1 cellular context compared by ENCODE assay signal in the genomic region with DNA sequence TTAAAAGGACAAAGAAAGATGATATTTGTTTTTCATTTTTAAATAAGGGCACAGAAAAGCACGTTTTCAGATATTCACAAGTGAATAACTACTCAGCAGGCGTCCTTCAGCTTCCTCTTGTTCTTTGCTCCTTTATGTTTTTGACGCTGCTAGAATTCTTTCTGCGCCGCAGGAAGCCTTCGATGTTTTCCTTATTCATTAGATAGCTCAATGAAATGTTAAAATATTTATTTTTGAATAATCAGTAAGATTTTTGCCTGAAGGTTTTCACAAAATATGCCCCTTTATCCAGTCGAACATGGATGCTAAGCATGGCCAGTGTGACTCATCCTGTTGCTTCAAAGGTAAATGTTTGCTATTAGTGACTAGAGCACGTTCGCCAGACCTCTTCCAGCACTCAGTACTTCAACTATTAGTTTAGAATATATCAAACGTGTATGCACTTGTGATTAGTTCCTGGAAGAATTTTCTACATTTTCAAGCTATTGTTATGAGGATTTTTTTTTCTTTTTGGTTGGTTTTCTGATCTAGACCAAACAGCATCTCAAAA.
TF ChIP-seq lines count a peak whose summit lies in the region.

No MANE protein-coding gene starts in this region.

TF ChIP-seq in HepG2, 621 proteins besides CTCF, POLR2A, EP300 and RAD21 (continued from another document and continues in another):
- TF ChIP-seq, protein P1, sequence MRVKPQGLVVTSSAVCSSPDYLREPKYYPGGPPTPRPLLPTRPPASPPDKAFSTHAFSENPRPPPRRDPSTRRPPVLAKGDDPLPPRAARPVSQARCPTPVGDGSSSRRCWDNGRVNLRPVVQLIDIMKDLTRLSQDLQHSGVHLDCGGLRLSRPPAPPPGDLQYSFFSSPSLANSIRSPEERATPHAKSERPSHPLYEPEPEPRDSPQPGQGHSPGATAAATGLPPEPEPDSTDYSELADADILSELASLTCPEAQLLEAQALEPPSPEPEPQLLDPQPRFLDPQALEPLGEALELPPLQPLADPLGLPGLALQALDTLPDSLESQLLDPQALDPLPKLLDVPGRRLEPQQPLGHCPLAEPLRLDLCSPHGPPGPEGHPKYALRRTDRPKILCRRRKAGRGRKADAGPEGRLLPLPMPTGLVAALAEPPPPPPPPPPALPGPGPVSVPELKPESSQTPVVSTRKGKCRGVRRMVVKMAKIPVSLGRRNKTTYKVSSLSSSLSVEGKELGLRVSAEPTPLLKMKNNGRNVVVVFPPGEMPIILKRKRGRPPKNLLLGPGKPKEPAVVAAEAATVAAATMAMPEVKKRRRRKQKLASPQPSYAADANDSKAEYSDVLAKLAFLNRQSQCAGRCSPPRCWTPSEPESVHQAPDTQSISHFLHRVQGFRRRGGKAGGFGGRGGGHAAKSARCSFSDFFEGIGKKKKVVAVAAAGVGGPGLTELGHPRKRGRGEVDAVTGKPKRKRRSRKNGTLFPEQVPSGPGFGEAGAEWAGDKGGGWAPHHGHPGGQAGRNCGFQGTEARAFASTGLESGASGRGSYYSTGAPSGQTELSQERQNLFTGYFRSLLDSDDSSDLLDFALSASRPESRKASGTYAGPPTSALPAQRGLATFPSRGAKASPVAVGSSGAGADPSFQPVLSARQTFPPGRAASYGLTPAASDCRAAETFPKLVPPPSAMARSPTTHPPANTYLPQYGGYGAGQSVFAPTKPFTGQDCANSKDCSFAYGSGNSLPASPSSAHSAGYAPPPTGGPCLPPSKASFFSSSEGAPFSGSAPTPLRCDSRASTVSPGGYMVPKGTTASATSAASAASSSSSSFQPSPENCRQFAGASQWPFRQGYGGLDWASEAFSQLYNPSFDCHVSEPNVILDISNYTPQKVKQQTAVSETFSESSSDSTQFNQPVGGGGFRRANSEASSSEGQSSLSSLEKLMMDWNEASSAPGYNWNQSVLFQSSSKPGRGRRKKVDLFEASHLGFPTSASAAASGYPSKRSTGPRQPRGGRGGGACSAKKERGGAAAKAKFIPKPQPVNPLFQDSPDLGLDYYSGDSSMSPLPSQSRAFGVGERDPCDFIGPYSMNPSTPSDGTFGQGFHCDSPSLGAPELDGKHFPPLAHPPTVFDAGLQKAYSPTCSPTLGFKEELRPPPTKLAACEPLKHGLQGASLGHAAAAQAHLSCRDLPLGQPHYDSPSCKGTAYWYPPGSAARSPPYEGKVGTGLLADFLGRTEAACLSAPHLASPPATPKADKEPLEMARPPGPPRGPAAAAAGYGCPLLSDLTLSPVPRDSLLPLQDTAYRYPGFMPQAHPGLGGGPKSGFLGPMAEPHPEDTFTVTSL (CRISPR knock-in tag; IDR thresholded peaks at IDR 0.05; ENCODE audit: borderline replicate concordance) = peak; percentile 51; the same call in 1 of the 2 replicates
- TF ChIP-seq, protein P2, sequence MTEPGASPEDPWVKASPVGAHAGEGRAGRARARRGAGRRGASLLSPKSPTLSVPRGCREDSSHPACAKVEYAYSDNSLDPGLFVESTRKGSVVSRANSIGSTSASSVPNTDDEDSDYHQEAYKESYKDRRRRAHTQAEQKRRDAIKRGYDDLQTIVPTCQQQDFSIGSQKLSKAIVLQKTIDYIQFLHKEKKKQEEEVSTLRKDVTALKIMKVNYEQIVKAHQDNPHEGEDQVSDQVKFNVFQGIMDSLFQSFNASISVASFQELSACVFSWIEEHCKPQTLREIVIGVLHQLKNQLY (CRISPR knock-in tag; IDR thresholded peaks at IDR 0.05) = peak; percentile 78; the same call in 1 of the 2 replicates
- TF ChIP-seq TCF7 (IDR thresholded peaks at IDR 0.05; ENCODE audit: low read depth) (peak; percentile 47), ZNF121 (CRISPR knock-in tag; IDR thresholded peaks at IDR 0.05) (no peak), CHCHD3 (CRISPR knock-in tag; IDR thresholded peaks at IDR 0.05) (no peak), FOSL1 (CRISPR knock-in tag; IDR thresholded peaks at IDR 0.05; ENCODE audit: borderline replicate concordance) (peak; percentile 61; the same call in 1 of the 2 replicates), PHB2 (IDR thresholded peaks at IDR 0.05; ENCODE audit: partially characterized antibody) (no peak), ZNF143 (CRISPR knock-in tag; IDR thresholded peaks at IDR 0.05) (no peak), ZFAT (CRISPR knock-in tag; conservative IDR thresholded peaks at IDR 0.05) (no peak), BHLHE40 (IDR thresholded peaks at IDR 0.05; ENCODE audit: low read length) (peak; percentile 87), JUN (CRISPR knock-in tag; IDR thresholded peaks at IDR 0.05) (0 out of 2 replicates have a peak, but pooled peaks have one; percentile 23), PHF5A (CRISPR knock-in tag; IDR thresholded peaks at IDR 0.05; ENCODE audit: low read depth, unreplicated experiment) (no peak), THAP11 (CRISPR knock-in tag; IDR thresholded peaks at IDR 0.05) (no peak), MIER2 (CRISPR knock-in tag; IDR thresholded peaks at IDR 0.05) (no peak), FOSL2 (CRISPR knock-in tag; IDR thresholded peaks at IDR 0.05) (peak; percentile 96), JUNB (CRISPR knock-in tag; IDR thresholded peaks at IDR 0.05; ENCODE audit: borderline replicate concordance) (peak; percentile 58; the same call in 1 of the 2 replicates), ZFP90 (CRISPR knock-in tag; IDR thresholded peaks at IDR 0.05; ENCODE audit: borderline replicate concordance) (no peak), ATRX (CRISPR knock-in tag; IDR thresholded peaks at IDR 0.05; ENCODE audit: borderline replicate concordance) (no peak), FOXA3 (CRISPR knock-in tag; IDR thresholded peaks at IDR 0.05) (0 out of 2 replicates have a peak, but pooled peaks have one; percentile 59), CEBPG (CRISPR knock-in tag; IDR thresholded peaks at IDR 0.05) (peak; percentile 25; the same call in 1 of the 2 replicates), MTF2 (CRISPR knock-in tag; IDR thresholded peaks at IDR 0.05; ENCODE audit: borderline replicate concordance) (no peak), SOX13 (IDR thresholded peaks at IDR 0.05) (no peak), SOX13 (CRISPR knock-in tag; conservative IDR thresholded peaks at IDR 0.05 in 1 of 2, IDR thresholded peaks at IDR 0.05 in 1 of 2) (peak in 1 of 2 experiments; percentile 29; a peak in 1 of 4 replicates), RARA (CRISPR knock-in tag; IDR thresholded peaks at IDR 0.05) (0 out of 2 replicates have a peak, but pooled peaks have one; percentile 14), TCF7L2 (IDR thresholded peaks at IDR 0.05; ENCODE audit: low read depth, low read length) (no peak), EEA1 (CRISPR knock-in tag; IDR thresholded peaks at IDR 0.05; ENCODE audit: borderline replicate concordance) (no peak), ZNF773 (CRISPR knock-in tag; IDR thresholded peaks at IDR 0.05; ENCODE audit: borderline replicate concordance) (no peak), KAT7 (CRISPR knock-in tag; IDR thresholded peaks at IDR 0.05; ENCODE audit: borderline replicate concordance) (no peak), HDAC2 (CRISPR knock-in tag; IDR thresholded peaks at IDR 0.05) (no peak)
- TF ChIP-seq, protein P3, sequence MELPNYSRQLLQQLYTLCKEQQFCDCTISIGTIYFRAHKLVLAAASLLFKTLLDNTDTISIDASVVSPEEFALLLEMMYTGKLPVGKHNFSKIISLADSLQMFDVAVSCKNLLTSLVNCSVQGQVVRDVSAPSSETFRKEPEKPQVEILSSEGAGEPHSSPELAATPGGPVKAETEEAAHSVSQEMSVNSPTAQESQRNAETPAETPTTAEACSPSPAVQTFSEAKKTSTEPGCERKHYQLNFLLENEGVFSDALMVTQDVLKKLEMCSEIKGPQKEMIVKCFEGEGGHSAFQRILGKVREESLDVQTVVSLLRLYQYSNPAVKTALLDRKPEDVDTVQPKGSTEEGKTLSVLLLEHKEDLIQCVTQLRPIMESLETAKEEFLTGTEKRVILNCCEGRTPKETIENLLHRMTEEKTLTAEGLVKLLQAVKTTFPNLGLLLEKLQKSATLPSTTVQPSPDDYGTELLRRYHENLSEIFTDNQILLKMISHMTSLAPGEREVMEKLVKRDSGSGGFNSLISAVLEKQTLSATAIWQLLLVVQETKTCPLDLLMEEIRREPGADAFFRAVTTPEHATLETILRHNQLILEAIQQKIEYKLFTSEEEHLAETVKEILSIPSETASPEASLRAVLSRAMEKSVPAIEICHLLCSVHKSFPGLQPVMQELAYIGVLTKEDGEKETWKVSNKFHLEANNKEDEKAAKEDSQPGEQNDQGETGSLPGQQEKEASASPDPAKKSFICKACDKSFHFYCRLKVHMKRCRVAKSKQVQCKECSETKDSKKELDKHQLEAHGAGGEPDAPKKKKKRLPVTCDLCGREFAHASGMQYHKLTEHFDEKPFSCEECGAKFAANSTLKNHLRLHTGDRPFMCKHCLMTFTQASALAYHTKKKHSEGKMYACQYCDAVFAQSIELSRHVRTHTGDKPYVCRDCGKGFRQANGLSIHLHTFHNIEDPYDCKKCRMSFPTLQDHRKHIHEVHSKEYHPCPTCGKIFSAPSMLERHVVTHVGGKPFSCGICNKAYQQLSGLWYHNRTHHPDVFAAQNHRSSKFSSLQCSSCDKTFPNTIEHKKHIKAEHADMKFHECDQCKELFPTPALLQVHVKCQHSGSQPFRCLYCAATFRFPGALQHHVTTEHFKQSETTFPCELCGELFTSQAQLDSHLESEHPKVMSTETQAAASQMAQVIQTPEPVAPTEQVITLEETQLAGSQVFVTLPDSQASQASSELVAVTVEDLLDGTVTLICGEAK (IDR thresholded peaks at IDR 0.05) = no peak
- TF ChIP-seq, protein P3 (CRISPR knock-in tag; IDR thresholded peaks at IDR 0.05) = no peak
- TF ChIP-seq, protein P4, sequence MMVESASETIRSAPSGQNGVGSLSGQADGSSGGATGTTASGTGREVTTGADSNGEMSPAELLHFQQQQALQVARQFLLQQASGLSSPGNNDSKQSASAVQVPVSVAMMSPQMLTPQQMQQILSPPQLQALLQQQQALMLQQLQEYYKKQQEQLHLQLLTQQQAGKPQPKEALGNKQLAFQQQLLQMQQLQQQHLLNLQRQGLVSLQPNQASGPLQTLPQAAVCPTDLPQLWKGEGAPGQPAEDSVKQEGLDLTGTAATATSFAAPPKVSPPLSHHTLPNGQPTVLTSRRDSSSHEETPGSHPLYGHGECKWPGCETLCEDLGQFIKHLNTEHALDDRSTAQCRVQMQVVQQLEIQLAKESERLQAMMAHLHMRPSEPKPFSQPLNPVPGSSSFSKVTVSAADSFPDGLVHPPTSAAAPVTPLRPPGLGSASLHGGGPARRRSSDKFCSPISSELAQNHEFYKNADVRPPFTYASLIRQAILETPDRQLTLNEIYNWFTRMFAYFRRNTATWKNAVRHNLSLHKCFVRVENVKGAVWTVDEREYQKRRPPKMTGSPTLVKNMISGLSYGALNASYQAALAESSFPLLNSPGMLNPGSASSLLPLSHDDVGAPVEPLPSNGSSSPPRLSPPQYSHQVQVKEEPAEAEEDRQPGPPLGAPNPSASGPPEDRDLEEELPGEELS (CRISPR knock-in tag; IDR thresholded peaks at IDR 0.05) = 0 out of 2 replicates have a peak, but pooled peaks have one; percentile 24
- TF ChIP-seq, protein P5, sequence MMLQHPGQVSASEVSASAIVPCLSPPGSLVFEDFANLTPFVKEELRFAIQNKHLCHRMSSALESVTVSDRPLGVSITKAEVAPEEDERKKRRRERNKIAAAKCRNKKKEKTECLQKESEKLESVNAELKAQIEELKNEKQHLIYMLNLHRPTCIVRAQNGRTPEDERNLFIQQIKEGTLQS (CRISPR knock-in tag; IDR thresholded peaks at IDR 0.05) = 0 out of 2 replicates have a peak, but pooled peaks have one; percentile 30
- TF ChIP-seq, protein P6, sequence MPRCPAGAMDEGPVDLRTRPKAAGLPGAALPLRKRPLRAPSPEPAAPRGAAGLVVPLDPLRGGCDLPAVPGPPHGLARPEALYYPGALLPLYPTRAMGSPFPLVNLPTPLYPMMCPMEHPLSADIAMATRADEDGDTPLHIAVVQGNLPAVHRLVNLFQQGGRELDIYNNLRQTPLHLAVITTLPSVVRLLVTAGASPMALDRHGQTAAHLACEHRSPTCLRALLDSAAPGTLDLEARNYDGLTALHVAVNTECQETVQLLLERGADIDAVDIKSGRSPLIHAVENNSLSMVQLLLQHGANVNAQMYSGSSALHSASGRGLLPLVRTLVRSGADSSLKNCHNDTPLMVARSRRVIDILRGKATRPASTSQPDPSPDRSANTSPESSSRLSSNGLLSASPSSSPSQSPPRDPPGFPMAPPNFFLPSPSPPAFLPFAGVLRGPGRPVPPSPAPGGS (CRISPR knock-in tag; IDR thresholded peaks at IDR 0.05) = no peak
- TF ChIP-seq, protein P7, sequence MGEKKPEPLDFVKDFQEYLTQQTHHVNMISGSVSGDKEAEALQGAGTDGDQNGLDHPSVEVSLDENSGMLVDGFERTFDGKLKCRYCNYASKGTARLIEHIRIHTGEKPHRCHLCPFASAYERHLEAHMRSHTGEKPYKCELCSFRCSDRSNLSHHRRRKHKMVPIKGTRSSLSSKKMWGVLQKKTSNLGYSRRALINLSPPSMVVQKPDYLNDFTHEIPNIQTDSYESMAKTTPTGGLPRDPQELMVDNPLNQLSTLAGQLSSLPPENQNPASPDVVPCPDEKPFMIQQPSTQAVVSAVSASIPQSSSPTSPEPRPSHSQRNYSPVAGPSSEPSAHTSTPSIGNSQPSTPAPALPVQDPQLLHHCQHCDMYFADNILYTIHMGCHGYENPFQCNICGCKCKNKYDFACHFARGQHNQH (CRISPR knock-in tag; IDR thresholded peaks at IDR 0.05) = no peak
